In genomic region chr7:117041007-117041406, GRCh38 we compare ENCODE assay signal across 9 cellular contexts.
DNase-seq lines count a peak whose midpoint lies in the region; ATAC-seq and TF ChIP-seq lines count a peak whose summit lies in the region.
"Had no signal": no experiment of that assay in that cellular context is flagged by ENCODE, and none has a peak within 500 bp of the region (broad histone marks: within the 10 kb centered on the region; RNA-seq: fewer than 3 reads in every experiment).

No MANE protein-coding gene starts in this region.

- POLR2A ChIA-PET in GM10248 (lab: Yijun Ruan, JAX): no interaction called here

- CTCF ChIA-PET in GM10248 (lab: Yijun Ruan, JAX): no interaction called here

- TF ChIP-seq CTCF in GM10248 (IDR thresholded peaks at IDR 0.05; ENCODE audit: control extremely low read depth, extremely low read depth, low read depth, missing control alignments) (no peak), astrocyte of the spinal cord (IDR thresholded peaks at IDR 0.05; ENCODE audit: low read depth, low read length) (no peak)

- ATAC-seq in GM19328 (IDR thresholded peaks at IDR 0.05; ENCODE audit: unreplicated experiment): peak; percentile 90
- peak; percentile 77 for ATAC-seq in HG02943 (IDR thresholded peaks at IDR 0.05; ENCODE audit: low read depth, unreplicated experiment)

- DNase-seq in GM10248 (ENCODE audit: extremely low spot score): peak; percentile 31
- DNase-seq in astrocyte of the spinal cord (ENCODE audit: low read depth, low spot score): peak; percentile 58
- DNase-seq in DMS 273 (lab: John Stamatoyannopoulos, UW; ENCODE audit: unreplicated experiment): no peak
- no peak for DNase-seq in NCI-H1417 treated with DMSO at 0.1 percent for 48 hours (lab: John Stamatoyannopoulos, UW)
- no peak for DNase-seq in activated effector memory CD4-positive, alpha-beta T cell treated with anti-CD3 and anti-CD28 coated beads, Interleukin-2, amount 50 U/mL, for 16 hours
- DNase-seq in GM19238 (ENCODE audit: insufficient read length, low spot score): no peak
- DNase-seq: activated naive CD8-positive, alpha-beta T cell treated with anti-CD3 and anti-CD28 coated beads, Interleukin-2, amount 10 ng/mL, durations not matched to agents 7 days and 5 days had no signal

- H3K4me3 ChIP-seq in astrocyte of the spinal cord (ENCODE audit: low read depth, low read length): no peak overlapping the region

- in situ Hi-C loops in astrocyte of the spinal cord (cut with HindIII; ENCODE audit: low sequenced_read_pairs): no loop called here

Comparison
In these comparisons a context has a peak if more than half of its experiments do, and no peak if none do; other contexts are left out.
1. DNase-seq: peak in GM10248 (single experiment) and astrocyte of the spinal cord (single experiment); none in DMS 273 (single experiment), NCI-H1417 treated with DMSO at 0.1 percent for 48 hours (single experiment), activated effector memory CD4-positive, alpha-beta T cell treated with anti-CD3 and anti-CD28 coated beads, Interleukin-2, amount 50 U/mL, for 16 hours (single experiment) and GM19238 (single experiment).